In the genomic region with DNA sequence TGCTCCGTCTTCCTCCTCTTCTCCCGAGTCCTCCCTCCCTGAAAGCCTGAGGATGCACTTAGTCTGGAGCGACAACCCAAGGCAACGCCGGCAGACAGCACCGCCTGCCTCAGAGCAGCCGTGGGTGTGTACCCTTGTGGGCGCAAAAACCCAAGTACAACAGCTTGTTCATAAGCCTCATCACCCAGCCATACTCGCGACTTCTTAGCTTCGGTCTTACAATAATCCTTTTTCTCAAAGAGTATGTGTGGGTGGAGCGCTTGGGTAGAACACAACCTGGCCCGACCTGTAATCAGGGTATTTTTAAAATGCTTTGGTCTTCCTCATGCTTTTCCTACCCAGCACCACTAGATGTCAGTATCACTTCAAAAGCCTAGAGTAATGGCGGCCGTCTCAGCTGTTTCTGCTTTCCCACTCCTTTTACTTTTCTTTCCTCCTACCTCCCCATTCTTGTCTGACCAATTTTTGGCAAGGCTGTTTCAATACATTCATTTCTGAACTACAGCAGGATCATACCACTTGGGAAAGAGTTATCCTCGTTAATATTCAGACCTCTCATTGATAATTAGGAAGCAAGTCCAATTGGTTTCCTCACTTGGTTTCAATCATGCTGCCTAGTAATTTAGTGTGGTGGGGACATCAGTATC, we compare ENCODE assay signal across 8 cellular contexts.
DNase-seq lines count a peak whose midpoint lies in the region; ATAC-seq and TF ChIP-seq lines count a peak whose summit lies in the region.

No MANE protein-coding gene starts in this region.

- H3K27ac Mint-ChIP-seq in T-helper 1 cell treated with Interleukin-12 subunit alpha and Interleukin-12 subunit beta and Interleukin-4 antibody, amounts not matched to agents 30 μg/mL and 1 μg/mL, for 36 hours = no peak overlapping the region

- TF ChIP-seq POLR2A in body of pancreas (IDR thresholded peaks at IDR 0.05) = no peak
- TF ChIP-seq POLR2A in sigmoid colon (IDR thresholded peaks at IDR 0.05) = no peak

- TF ChIP-seq EP300 in sigmoid colon (IDR thresholded peaks at IDR 0.05) = no peak

- H3K9me3 Mint-ChIP-seq in T-helper 1 cell treated with Interleukin-12 subunit alpha and Interleukin-12 subunit beta and Interleukin-4 antibody, amounts not matched to agents 30 μg/mL and 1 μg/mL, for 36 hours = no peaks in the 10 kb centered on the region

- peaks cover 14% of the 10 kb centered on the region for H3K36me3 Mint-ChIP-seq in T-helper 1 cell treated with Interleukin-12 subunit alpha and Interleukin-12 subunit beta and Interleukin-4 antibody, amounts not matched to agents 30 μg/mL and 1 μg/mL, for 36 hours (ENCODE audit: low read depth)

- intact Hi-C loops in Right ventricle myocardium inferior (cut with DNase I) = loop anchor here (1.0 to 10.0 kb wide), 4 partner anchors 114 to 266 kb away; a partner anchor contains a TSS
- intact Hi-C loops in cardiac septum (cut with DNase I) = loop anchor here (1.0 to 5.0 kb wide), 3 partner anchors 37 to 308 kb away; no protein-coding TSS in a partner anchor
- intact Hi-C loops in body of pancreas (cut with DNase I) = loop anchor here (5.0 kb wide), 1 partner anchor 267 kb away; no protein-coding TSS in a partner anchor
- intact Hi-C loops in sigmoid colon (cut with DNase I) = loop anchor here (1.0 kb wide), 1 partner anchor 266 kb away; no protein-coding TSS in a partner anchor

- peaks cover 11% of the 10 kb centered on the region for H3K27me3 Mint-ChIP-seq in T-helper 1 cell treated with Interleukin-12 subunit alpha and Interleukin-12 subunit beta and Interleukin-4 antibody, amounts not matched to agents 30 μg/mL and 1 μg/mL, for 36 hours (ENCODE audit: low read depth)

- peak overlapping the region; percentile 70 for H3K4me3 Mint-ChIP-seq in T-helper 1 cell treated with Interleukin-12 subunit alpha and Interleukin-12 subunit beta and Interleukin-4 antibody, amounts not matched to agents 30 μg/mL and 1 μg/mL, for 36 hours

- DNase-seq in Right ventricle myocardium inferior (ENCODE audit: missing footprints) (no peak), cardiac septum (ENCODE audit: low spot score) (no peak), NCI-H1436 (lab: John Stamatoyannopoulos, UW) (peak; percentile 48), body of pancreas (peak; percentile 52 to 74 (median 61)), sigmoid colon (peak; percentile 68)

- H3K9me3 ChIP-seq in body of pancreas (no peaks in the 10 kb centered on the region), sigmoid colon (no peaks in the 10 kb centered on the region)

- peaks cover 8% of the 10 kb centered on the region for H3K4me1 Mint-ChIP-seq in T-helper 1 cell treated with Interleukin-12 subunit alpha and Interleukin-12 subunit beta and Interleukin-4 antibody, amounts not matched to agents 30 μg/mL and 1 μg/mL, for 36 hours (ENCODE audit: low read depth)

- H3K36me3 ChIP-seq in body of pancreas (replicated peaks in 1 of 2; ENCODE audit: insufficient read depth in 1 of 2, low read depth in 2 of 2) (no peaks in the 10 kb centered on the region), sigmoid colon (no peaks in the 10 kb centered on the region)

- WGBS in body of pancreas, 2 donors = 7 to 11% methylated on average over 16 of the region's 16 CpGs
- 6 to 16% methylated on average over 16 of the region's 16 CpGs for WGBS in sigmoid colon, 2 donors

- H3K27ac ChIP-seq in body of pancreas = no peak overlapping the region
- H3K27ac ChIP-seq in sigmoid colon = no peak overlapping the region

- peak; percentile 80 for ATAC-seq in Right ventricle myocardium inferior
- peak; percentile 99 for ATAC-seq in HG02885 (IDR thresholded peaks at IDR 0.05; ENCODE audit: poor library complexity, unreplicated experiment)
- ATAC-seq in body of pancreas = peak; percentile 98

- peaks cover 9% of the 10 kb centered on the region for H3K4me1 ChIP-seq in body of pancreas
- peaks cover 0 to 5% (median 4%) of the 10 kb centered on the region in 4 donors for H3K4me1 ChIP-seq in sigmoid colon

- H3K4me3 ChIP-seq in body of pancreas (no peak overlapping the region), iPS-11a (ENCODE audit: low read depth, low read length) (peak overlapping the region; percentile 25), sigmoid colon (peak overlapping the region in 3 of 4 donors; percentile 17 to 33 (median 33))

- H3K27me3 ChIP-seq in body of pancreas (no peaks in the 10 kb centered on the region), sigmoid colon (no peaks in the 10 kb centered on the region)

- TF ChIP-seq CTCF in body of pancreas (IDR thresholded peaks at IDR 0.05) (peak; percentile 72 to 99 (median 95)), sigmoid colon (IDR thresholded peaks at IDR 0.05) (peak; percentile 87 to 96 (median 92))

Comparison
In these comparisons a context has a peak if more than half of its experiments do, and no peak if none do; other contexts are left out.
1. DNase-seq: peak in NCI-H1436 (single experiment), body of pancreas (4 of 4) and sigmoid colon (single experiment); none in Right ventricle myocardium inferior (single experiment) and cardiac septum (single experiment).
2. H3K4me3 ChIP-seq: peak in iPS-11a (single experiment) and sigmoid colon (3 of 4); none in body of pancreas (0 of 2).
3. Peak in every context shown above with its lines, with median percentiles within 50 percentile points of each other: ATAC-seq.